1 cellular context compared by ENCODE assay signal in genomic region chr18:58344080-58344670, GRCh38.
TF ChIP-seq lines count a peak whose summit lies in the region.

No MANE protein-coding gene starts in this region.

TF ChIP-seq in GM23338, 12 proteins besides CTCF, POLR2A, EP300 and RAD21 (continued from another document):
- TF ChIP-seq REST (IDR thresholded peaks at IDR 0.05; ENCODE audit: unreplicated experiment) = no peak
